8 cellular contexts compared by ENCODE assay signal in the genomic region with DNA sequence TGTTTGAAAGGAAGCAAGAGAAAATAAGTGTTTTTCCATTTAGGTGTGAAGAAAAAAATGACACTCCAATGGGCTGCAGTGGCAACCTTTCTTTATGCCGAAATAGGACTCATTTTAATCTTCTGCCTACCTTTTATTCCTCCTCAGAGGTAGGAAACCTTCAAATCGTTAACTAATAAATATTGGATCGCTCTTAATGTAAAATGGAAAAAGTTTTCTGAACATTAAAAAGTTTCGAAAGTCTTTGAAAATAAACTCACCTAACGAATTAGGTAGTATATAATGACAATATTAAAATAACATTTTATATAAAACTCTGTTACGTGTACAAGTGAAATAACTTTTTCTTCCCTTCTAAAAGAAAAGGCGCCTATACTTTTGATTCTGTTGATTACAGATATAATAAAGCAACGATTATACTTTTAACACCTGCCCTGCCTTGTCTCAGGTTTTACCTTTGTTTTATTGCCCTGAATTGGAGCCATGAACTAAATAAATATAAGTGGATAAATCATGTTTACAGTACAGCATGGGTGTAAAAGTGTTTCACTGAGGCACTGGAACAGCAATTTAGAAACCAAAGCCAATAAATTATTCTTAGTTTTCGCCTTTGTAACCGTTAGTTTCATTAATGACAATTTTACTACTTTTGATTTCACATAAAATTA. TPM values are rescaled to one million over a fixed set of nuclear protein-coding genes. Genes with fewer than 3 reads are reported as not detected.
DNase-seq lines count a peak whose midpoint lies in the region; ATAC-seq, FAIRE-seq and TF ChIP-seq lines count a peak whose summit lies in the region.

No MANE protein-coding gene starts in this region.

- H3K27ac ChIP-seq in AG04450 (ENCODE audit: low read depth, low read length) = no peak overlapping the region
- peak overlapping the region; percentile 94 for H3K27ac ChIP-seq in muscle layer of duodenum (ENCODE audit: low read length)

- peaks cover 14 to 19% (median 18%) of the 10 kb centered on the region in 3 donors for H3K4me1 Mint-ChIP-seq in IgD-negative memory B cell
- peaks cover 27% of the 10 kb centered on the region for H3K4me1 Mint-ChIP-seq in chondrocyte (ENCODE audit: low read depth)

- peaks cover 0 to 16% of the 10 kb centered on the region in 2 donors for H3K4me1 ChIP-seq in muscle layer of duodenum (ENCODE audit: control insufficient read depth in 1 of 2, insufficient read depth in 2 of 2, low read length in 2 of 2)

- H3K27ac Mint-ChIP-seq in IgD-negative memory B cell = peak overlapping the region in 2 of 3 donors; percentile 37 to 48
- H3K27ac Mint-ChIP-seq in chondrocyte (ENCODE audit: unreplicated experiment) = peak overlapping the region; percentile 87

- H3K9me3 Mint-ChIP-seq in IgD-negative memory B cell (peaks cover 0 to 1% (median 0%) of the 10 kb centered on the region in 3 donors), chondrocyte (ENCODE audit: low read depth) (no peaks in the 10 kb centered on the region)

- no peak for FAIRE-seq in H54 (lab: Jason Lieb, UNC)

- H3K36me3 ChIP-seq in muscle layer of duodenum (ENCODE audit: control insufficient read depth in 1 of 2, insufficient read depth in 2 of 2, low read length in 2 of 2) = peaks cover 16 to 18% of the 10 kb centered on the region in 2 donors

- no peaks in the 10 kb centered on the region for H3K9me3 ChIP-seq in AG04450 (ENCODE audit: control insufficient read depth, insufficient read depth, low read length)
- no peaks in the 10 kb centered on the region for H3K9me3 ChIP-seq in muscle layer of duodenum (ENCODE audit: control insufficient read depth in 1 of 2, low read length in 2 of 2)

- H3K4me3 ChIP-seq in AG04450 (ENCODE audit: low read depth, low read length) = peak overlapping the region; percentile 80
- peak overlapping the region; percentile 76 to 95 for H3K4me3 ChIP-seq in muscle layer of duodenum (ENCODE audit: low read depth in 1 of 2, low read length in 2 of 2)

- ATAC-seq in HG02571 (IDR thresholded peaks at IDR 0.05; ENCODE audit: unreplicated experiment) = no peak

- DNase-seq in AG04450 (ENCODE audit: low read depth, low spot score) (no peak), chondrocyte (ENCODE audit: low spot score) (no peak), H54 (ENCODE audit: insufficient read length, low spot score) (no peak), DMS53 (lab: John Stamatoyannopoulos, UW) (no peak)
- DNase-seq in stimulated activated naive CD4-positive, alpha-beta T cell treated with Interleukin-2 at 50 U/mL for 16 hours (lab: John Stamatoyannopoulos, UW) = no peak

- H3K4me3 Mint-ChIP-seq in IgD-negative memory B cell (peak overlapping the region; percentile 81 to 94 (median 88)), chondrocyte (ENCODE audit: unreplicated experiment) (peak overlapping the region; percentile 89)

- H3K36me3 Mint-ChIP-seq in IgD-negative memory B cell (peaks cover 7% of the 10 kb centered on the region), chondrocyte (ENCODE audit: low read depth) (peaks cover 10% of the 10 kb centered on the region)

- no peaks in the 10 kb centered on the region for H3K27me3 ChIP-seq in AG04450 (ENCODE audit: control insufficient read depth, insufficient read depth, low read length)
- H3K27me3 ChIP-seq in muscle layer of duodenum (ENCODE audit: low read depth, low read length) = no peaks in the 10 kb centered on the region

- CTCF ChIA-PET in AG04450 (lab: Charles Lee) = no interaction called here

- no peaks in the 10 kb centered on the region for H3K27me3 Mint-ChIP-seq in IgD-negative memory B cell
- no peaks in the 10 kb centered on the region for H3K27me3 Mint-ChIP-seq in chondrocyte (ENCODE audit: low read depth)

- TF ChIP-seq POLR2A in H54 (IDR thresholded peaks at IDR 0.05; ENCODE audit: low read depth, low read length) = no peak

- TF ChIP-seq CTCF in AG04450 (IDR thresholded peaks at IDR 0.05; ENCODE audit: low read depth, low read length) (no peak), chondrocyte (IDR thresholded peaks at IDR 0.05) (peak; percentile 30)

- POLR2A ChIA-PET in AG04450 (lab: Yijun Ruan, JAX) = interaction anchor here (0.9 kb wide), 1 partner anchor 12 kb away, joined by 3 read pairs; no protein-coding TSS in a partner anchor

RNA-seq across cellular contexts. Expression of gene BCAP29, which starts 0.8 kb away (rescaled TPM):
- polyA plus RNA-seq in AG04450 (2011; rRNA removed) = 37.4 and 56.9 TPM in 2 replicates
- polyA minus RNA-seq in AG04450 (2011; rRNA and poly(A)+ RNA removed) = 16.2 and 26.3 TPM in 2 replicates
- 43.6 TPM for polyA plus RNA-seq in IgD-negative memory B cell
- total RNA-seq in chondrocyte = 63.3 to 73.0 TPM (median 69.0 TPM) in 3 replicates

RNA-seq across cellular contexts. Expression of gene DUS4L, which starts 17.1 kb away (rescaled TPM):
- 4.8 and 6.0 TPM in 2 replicates for polyA plus RNA-seq in AG04450 (2011; rRNA removed)
- 2.9 and 5.0 TPM in 2 replicates for polyA minus RNA-seq in AG04450 (2011; rRNA and poly(A)+ RNA removed)
- 5.9 TPM for polyA plus RNA-seq in IgD-negative memory B cell
- 4.6 to 8.8 TPM (median 4.9 TPM) in 3 replicates for total RNA-seq in chondrocyte

RNA-seq across cellular contexts. Expression of gene COG5, which starts 17.1 kb away (rescaled TPM):
- polyA plus RNA-seq in AG04450 (2011; rRNA removed) (35.5 and 55.2 TPM in 2 replicates), IgD-negative memory B cell (27.3 TPM)
- 46.7 and 51.3 TPM in 2 replicates for polyA minus RNA-seq in AG04450 (2011; rRNA and poly(A)+ RNA removed)
- 52.8 to 56.6 TPM (median 53.8 TPM) in 3 replicates for total RNA-seq in chondrocyte
